Comparison of ENCODE assay signal across 11 cellular contexts in genomic region chr14:102545461-102546265, GRCh38. TPM values are rescaled to one million over a fixed set of nuclear protein-coding genes. Genes with fewer than 3 reads are reported as not detected.
A peak's percentile ranks its signal among the peaks of the same experiment; 100 is the strongest.
DNase-seq lines count a peak whose midpoint lies in the region; ATAC-seq and TF ChIP-seq lines count a peak whose summit lies in the region.
"Had no signal": no experiment of that assay in that cellular context is flagged by ENCODE, and none has a peak within 500 bp of the region (broad histone marks: within the 10 kb centered on the region; RNA-seq: fewer than 3 reads in every experiment).

No MANE protein-coding gene starts in this region.

- H3K9ac ChIP-seq in PC-3 (ENCODE audit: low read length) (no peak overlapping the region), neural progenitor cell (no peak overlapping the region)

- H3K27me3 ChIP-seq in PC-3 (ENCODE audit: low read length), result no peaks in the 10 kb centered on the region
- peaks cover 22% of the 10 kb centered on the region for H3K27me3 ChIP-seq in neural progenitor cell
- H3K27me3 ChIP-seq in BE2C, result no peaks in the 10 kb centered on the region
- H3K27me3 ChIP-seq in ascending aorta, result peaks cover 16% of the 10 kb centered on the region

- H3F3A ChIP-seq in PC-3 (ENCODE audit: low read length, unreplicated experiment) (peaks cover 5% of the 10 kb centered on the region), neural progenitor cell (ENCODE audit: low read depth) (peaks cover 38% of the 10 kb centered on the region)

- peak overlapping the region; percentile 38 for H3K4me3 Mint-ChIP-seq in neural progenitor cell
- H3K4me3 Mint-ChIP-seq: activated CD8-positive, alpha-beta memory T cell treated with anti-CD3 and anti-CD28 coated beads, Interleukin-2, amount 10 ng/mL, durations not matched to agents 7 days and 5 days had no signal

- H3K9me2 ChIP-seq in PC-3 (replicated peaks; ENCODE audit: low read length), result no peaks in the 10 kb centered on the region

- POLR2A ChIA-PET in PC-3 (lab: Charles Lee; ENCODE audit: unreplicated experiment), result no interaction called here

- 0 out of 2 replicates have a peak overlapping the region, but pooled peaks have one; percentile 72 for H3K4me2 ChIP-seq in PC-3 (ENCODE audit: low read length)
- peak overlapping the region; percentile 73 for H3K4me2 ChIP-seq in neural progenitor cell

- H3K4me3 ChIP-seq in PC-3 (ENCODE audit: low read length), result no peak overlapping the region
- H3K4me3 ChIP-seq in neural progenitor cell, result peak overlapping the region; percentile 35
- no peak overlapping the region for H3K4me3 ChIP-seq in BE2C (ENCODE audit: low read depth, low read length)
- H3K4me3 ChIP-seq in ascending aorta, result no peak overlapping the region

- no peaks in the 10 kb centered on the region for H3K9me3 Mint-ChIP-seq in neural progenitor cell

- intact Hi-C loops in PC-3 (cut with micrococcal nuclease) (no loop called here), ascending aorta (cut with DNase I) (no loop called here)

- H3K4me1 ChIP-seq in PC-3 (ENCODE audit: insufficient read depth, low read length), result peaks cover 6% of the 10 kb centered on the region
- peaks cover 24% of the 10 kb centered on the region for H3K4me1 ChIP-seq in neural progenitor cell
- peaks cover 4% of the 10 kb centered on the region for H3K4me1 ChIP-seq in BE2C
- H3K4me1 ChIP-seq in ascending aorta, result no peaks in the 10 kb centered on the region

- peak overlapping the region; percentile 50 for H3K27ac Mint-ChIP-seq in neural progenitor cell
- H3K27ac Mint-ChIP-seq: activated CD8-positive, alpha-beta memory T cell treated with anti-CD3 and anti-CD28 coated beads, Interleukin-2, amount 10 ng/mL, durations not matched to agents 7 days and 5 days had no signal

- H3K27ac ChIP-seq in PC-3 (ENCODE audit: low read length) (no peak overlapping the region), epithelial cell of prostate (peak overlapping the region; percentile 49), neural progenitor cell (no peak overlapping the region), ascending aorta (no peak overlapping the region)

- H3K4me1 Mint-ChIP-seq in neural progenitor cell, result peaks cover 14% of the 10 kb centered on the region

- no TSS peak for BruUV-seq in PC-3 (replicated peaks; lab: Mats Ljungman, UMichigan)

- TF ChIP-seq CTCF in PC-3 (conservative IDR thresholded peaks at IDR 0.05; ENCODE audit: low read depth, low read length) (no peak), neural progenitor cell (IDR thresholded peaks at IDR 0.05) (peak; percentile 25), BE2C (IDR thresholded peaks at IDR 0.05; ENCODE audit: low read depth, low read length) (no peak), ascending aorta (IDR thresholded peaks at IDR 0.05) (no peak)

- H3K36me3 ChIP-seq in PC-3 (ENCODE audit: low read depth, low read length) (no peaks in the 10 kb centered on the region), neural progenitor cell (no peaks in the 10 kb centered on the region), BE2C (no peaks in the 10 kb centered on the region), ascending aorta (no peaks in the 10 kb centered on the region)

- peak; percentile 93 for DNase-seq in ELF-1 (ENCODE audit: low read depth, low spot score)
- no peak for DNase-seq in PC-3
- DNase-seq in epithelial cell of prostate (ENCODE audit: low read depth, low spot score), result no peak
- DNase-seq in neural progenitor cell (ENCODE audit: low spot score), result peak; percentile 52
- DNase-seq in BE2C, result no peak
- DNase-seq in KBM-7, result no peak
- DNase-seq in ascending aorta (ENCODE audit: low spot score in 2 of 2), result no peak
- DNase-seq in NCI-H2227 treated with DMSO at 0.1 percent for 48 hours (lab: John Stamatoyannopoulos, UW), result no peak
- DNase-seq: activated CD8-positive, alpha-beta memory T cell treated with anti-CD3 and anti-CD28 coated beads, Interleukin-2, amount 10 ng/mL, durations not matched to agents 7 days and 5 days; NCI-H524 treated with DMSO at 0.1 percent for 48 hours; stimulated activated CD4-positive, alpha-beta T cell treated with anti-CD3 and anti-CD28 coated beads, Interleukin-4, amount 100 ng/mL, for 4 hours had no signal

- in situ Hi-C loops in KBM-7 (cut with MboI; ENCODE audit: low pct_unique_long_range_greater_than_20kb, low sequenced_read_pairs), result no loop called here

- peak overlapping the region; percentile 81 for H2AFZ ChIP-seq in PC-3 (ENCODE audit: low read length)
- peak overlapping the region; percentile 96 for H2AFZ ChIP-seq in neural progenitor cell (replicated peaks)

- H3K9me3 ChIP-seq in PC-3 (ENCODE audit: low read length) (no peaks in the 10 kb centered on the region), neural progenitor cell (ENCODE audit: low read depth) (no peaks in the 10 kb centered on the region), BE2C (no peaks in the 10 kb centered on the region), ascending aorta (no peaks in the 10 kb centered on the region)

- CTCF ChIA-PET in PC-3 (lab: Charles Lee), result no interaction called here

- no peaks in the 10 kb centered on the region for H3K36me3 Mint-ChIP-seq in neural progenitor cell
- H3K36me3 Mint-ChIP-seq: activated CD8-positive, alpha-beta memory T cell treated with anti-CD3 and anti-CD28 coated beads, Interleukin-2, amount 10 ng/mL, durations not matched to agents 7 days and 5 days had no signal

- H3K27me3 Mint-ChIP-seq in neural progenitor cell (ENCODE audit: insufficient read depth, low read depth), result peaks cover 41% of the 10 kb centered on the region

- no peaks in the 10 kb centered on the region for H3K79me2 ChIP-seq in PC-3 (ENCODE audit: low read length)
- H3K79me2 ChIP-seq in neural progenitor cell (ENCODE audit: low read depth), result no peaks in the 10 kb centered on the region

- peak; percentile 7; the same call in 1 of the 2 replicates for ATAC-seq in PC-3

- H4K20me1 ChIP-seq in PC-3 (ENCODE audit: low read length) (no peaks in the 10 kb centered on the region), neural progenitor cell (ENCODE audit: low read depth) (no peaks in the 10 kb centered on the region)

RNA-seq across cellular contexts. Expression of gene ANKRD9, which starts 36.1 kb away (rescaled TPM):
- total RNA-seq in PC-3 (2014; rRNA removed) (52.6 and 87.6 TPM in 2 replicates), neural progenitor cell (ENCODE audit: low replicate concordance) (10.8 and 47.4 TPM in 2 replicates), ascending aorta (118 TPM)
- polyA plus RNA-seq in BE2C (2012; ENCODE audit: insufficient read depth, insufficient read length, low read depth), result 12.5 TPM

RNA-seq across cellular contexts. Expression of gene RCOR1, which starts 46.8 kb away (rescaled TPM):
- 22.2 and 23.4 TPM in 2 replicates for total RNA-seq in PC-3 (2014; rRNA removed)
- total RNA-seq in neural progenitor cell (ENCODE audit: low replicate concordance), result 25.3 and 33.7 TPM in 2 replicates
- polyA plus RNA-seq in BE2C (2012; ENCODE audit: insufficient read depth, insufficient read length, low read depth), result 25.1 TPM
- total RNA-seq in ascending aorta, result 4.7 TPM

Comparison
In these comparisons a context has a peak if more than half of its experiments do, and no peak if none do; other contexts are left out.
1. DNase-seq: peak in ELF-1 (single experiment) and neural progenitor cell (single experiment); none in PC-3 (single experiment), epithelial cell of prostate (single experiment), BE2C (single experiment), KBM-7 (single experiment), ascending aorta (0 of 2) and NCI-H2227 treated with DMSO at 0.1 percent for 48 hours (single experiment).